Comparison of ENCODE assay signal across 1 cellular context in the genomic region with DNA sequence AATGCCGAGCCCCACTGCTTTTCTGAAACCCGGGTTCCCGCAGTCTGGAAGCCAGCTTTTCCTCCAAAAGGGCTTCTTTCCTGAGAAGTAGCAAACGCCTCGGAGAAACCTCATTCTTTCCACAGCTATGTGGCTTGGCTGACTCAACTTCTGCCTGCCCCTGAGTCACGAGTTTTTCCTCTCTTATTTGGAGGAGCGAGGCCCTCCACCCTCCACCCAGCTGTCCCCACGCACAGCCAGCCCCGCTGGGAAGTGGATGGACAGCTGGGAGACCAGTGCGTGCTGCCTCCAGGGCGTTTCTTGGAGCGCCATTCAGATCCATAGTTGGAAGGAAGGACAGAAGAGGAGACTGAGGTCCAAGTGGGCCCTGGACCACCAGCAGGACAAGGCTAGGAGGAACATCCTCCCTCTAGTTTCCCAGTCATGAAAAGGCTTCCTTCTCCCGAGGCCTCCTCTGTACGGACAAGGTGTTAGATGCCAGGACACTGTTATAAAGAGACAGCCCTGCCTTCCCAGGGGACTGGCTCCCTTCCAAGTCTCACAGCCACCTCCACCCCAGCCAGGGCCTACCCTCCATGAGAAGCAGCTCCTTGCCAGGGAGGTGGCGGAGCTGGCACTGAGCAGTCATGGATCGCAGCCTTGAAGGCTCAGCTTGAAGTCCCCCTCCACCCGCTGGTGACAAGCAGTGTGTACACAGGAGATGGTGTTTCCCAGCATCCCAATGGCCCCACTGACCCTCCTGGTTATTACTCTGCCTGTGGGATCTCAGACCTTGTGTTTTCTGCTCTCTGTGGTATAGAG.
TF ChIP-seq lines count a peak whose summit lies in the region.

No MANE protein-coding gene starts in this region.

TF ChIP-seq in K562, 482 proteins besides CTCF, POLR2A, EP300 and RAD21 (continued from another document and continues in another):
- TF ChIP-seq, protein P1, sequence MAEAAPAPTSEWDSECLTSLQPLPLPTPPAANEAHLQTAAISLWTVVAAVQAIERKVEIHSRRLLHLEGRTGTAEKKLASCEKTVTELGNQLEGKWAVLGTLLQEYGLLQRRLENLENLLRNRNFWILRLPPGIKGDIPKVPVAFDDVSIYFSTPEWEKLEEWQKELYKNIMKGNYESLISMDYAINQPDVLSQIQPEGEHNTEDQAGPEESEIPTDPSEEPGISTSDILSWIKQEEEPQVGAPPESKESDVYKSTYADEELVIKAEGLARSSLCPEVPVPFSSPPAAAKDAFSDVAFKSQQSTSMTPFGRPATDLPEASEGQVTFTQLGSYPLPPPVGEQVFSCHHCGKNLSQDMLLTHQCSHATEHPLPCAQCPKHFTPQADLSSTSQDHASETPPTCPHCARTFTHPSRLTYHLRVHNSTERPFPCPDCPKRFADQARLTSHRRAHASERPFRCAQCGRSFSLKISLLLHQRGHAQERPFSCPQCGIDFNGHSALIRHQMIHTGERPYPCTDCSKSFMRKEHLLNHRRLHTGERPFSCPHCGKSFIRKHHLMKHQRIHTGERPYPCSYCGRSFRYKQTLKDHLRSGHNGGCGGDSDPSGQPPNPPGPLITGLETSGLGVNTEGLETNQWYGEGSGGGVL (CRISPR knock-in tag; IDR thresholded peaks at IDR 0.05): no peak
- TF ChIP-seq RHOXF2B (CRISPR knock-in tag; conservative IDR thresholded peaks at IDR 0.05) (no peak), ESRRA (IDR thresholded peaks at IDR 0.05; ENCODE audit: borderline replicate concordance, low read depth) (no peak), TAF9B (IDR thresholded peaks at IDR 0.05; ENCODE audit: partially characterized antibody) (no peak), ZNF121 (CRISPR knock-in tag; conservative IDR thresholded peaks at IDR 0.05) (no peak), GABPA (tag; conservative IDR thresholded peaks at IDR 0.05; ENCODE audit: low read depth) (no peak), SPI1 (IDR thresholded peaks at IDR 0.05; ENCODE audit: borderline replicate concordance, low read depth, low read length) (no peak), CXXC5 (CRISPR knock-in tag; IDR thresholded peaks at IDR 0.05) (peak; percentile 67), ADNP (tag; IDR thresholded peaks at IDR 0.05) (no peak), POLR3A (IDR thresholded peaks at IDR 0.05; ENCODE audit: borderline replicate concordance, extremely low read depth, insufficient read depth, insufficient read length) (no peak), SUPT5H (IDR thresholded peaks at IDR 0.05) (no peak), KHSRP (IDR thresholded peaks at IDR 0.05) (no peak), ZNF79 (CRISPR knock-in tag; IDR thresholded peaks at IDR 0.05; ENCODE audit: low read depth) (peak; percentile 14; the same call in 1 of the 2 replicates), CHD1 (IDR thresholded peaks at IDR 0.05; ENCODE audit: low read length) (no peak), GTF2A2 (tag; IDR thresholded peaks at IDR 0.05) (no peak), ZFPM2 (CRISPR knock-in tag; IDR thresholded peaks at IDR 0.05) (no peak), TGIF2 (CRISPR knock-in tag; IDR thresholded peaks at IDR 0.05) (no peak), CBFA2T3 (IDR thresholded peaks at IDR 0.05) (no peak), ZNF253 (CRISPR knock-in tag; conservative IDR thresholded peaks at IDR 0.05) (no peak), WHSC1 (IDR thresholded peaks at IDR 0.05; ENCODE audit: low read length) (no peak), MEF2D (tag; conservative IDR thresholded peaks at IDR 0.05; ENCODE audit: low read depth) (no peak), RBM34 (IDR thresholded peaks at IDR 0.05; ENCODE audit: borderline replicate concordance, insufficient read depth, low read length) (no peak)
- TF ChIP-seq, protein P2, sequence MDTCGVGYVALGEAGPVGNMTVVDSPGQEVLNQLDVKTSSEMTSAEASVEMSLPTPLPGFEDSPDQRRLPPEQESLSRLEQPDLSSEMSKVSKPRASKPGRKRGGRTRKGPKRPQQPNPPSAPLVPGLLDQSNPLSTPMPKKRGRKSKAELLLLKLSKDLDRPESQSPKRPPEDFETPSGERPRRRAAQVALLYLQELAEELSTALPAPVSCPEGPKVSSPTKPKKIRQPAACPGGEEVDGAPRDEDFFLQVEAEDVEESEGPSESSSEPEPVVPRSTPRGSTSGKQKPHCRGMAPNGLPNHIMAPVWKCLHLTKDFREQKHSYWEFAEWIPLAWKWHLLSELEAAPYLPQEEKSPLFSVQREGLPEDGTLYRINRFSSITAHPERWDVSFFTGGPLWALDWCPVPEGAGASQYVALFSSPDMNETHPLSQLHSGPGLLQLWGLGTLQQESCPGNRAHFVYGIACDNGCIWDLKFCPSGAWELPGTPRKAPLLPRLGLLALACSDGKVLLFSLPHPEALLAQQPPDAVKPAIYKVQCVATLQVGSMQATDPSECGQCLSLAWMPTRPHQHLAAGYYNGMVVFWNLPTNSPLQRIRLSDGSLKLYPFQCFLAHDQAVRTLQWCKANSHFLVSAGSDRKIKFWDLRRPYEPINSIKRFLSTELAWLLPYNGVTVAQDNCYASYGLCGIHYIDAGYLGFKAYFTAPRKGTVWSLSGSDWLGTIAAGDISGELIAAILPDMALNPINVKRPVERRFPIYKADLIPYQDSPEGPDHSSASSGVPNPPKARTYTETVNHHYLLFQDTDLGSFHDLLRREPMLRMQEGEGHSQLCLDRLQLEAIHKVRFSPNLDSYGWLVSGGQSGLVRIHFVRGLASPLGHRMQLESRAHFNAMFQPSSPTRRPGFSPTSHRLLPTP (IDR thresholded peaks at IDR 0.05; ENCODE audit: borderline replicate concordance, extremely low read depth, insufficient read length): no peak
- TF ChIP-seq, protein P3, sequence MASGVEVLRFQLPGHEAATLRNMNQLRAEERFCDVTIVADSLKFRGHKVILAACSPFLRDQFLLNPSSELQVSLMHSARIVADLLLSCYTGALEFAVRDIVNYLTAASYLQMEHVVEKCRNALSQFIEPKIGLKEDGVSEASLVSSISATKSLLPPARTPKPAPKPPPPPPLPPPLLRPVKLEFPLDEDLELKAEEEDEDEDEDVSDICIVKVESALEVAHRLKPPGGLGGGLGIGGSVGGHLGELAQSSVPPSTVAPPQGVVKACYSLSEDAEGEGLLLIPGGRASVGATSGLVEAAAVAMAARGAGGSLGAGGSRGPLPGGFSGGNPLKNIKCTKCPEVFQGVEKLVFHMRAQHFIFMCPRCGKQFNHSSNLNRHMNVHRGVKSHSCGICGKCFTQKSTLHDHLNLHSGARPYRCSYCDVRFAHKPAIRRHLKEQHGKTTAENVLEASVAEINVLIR (CRISPR knock-in tag; IDR thresholded peaks at IDR 0.05): no peak
- TF ChIP-seq, protein P4, sequence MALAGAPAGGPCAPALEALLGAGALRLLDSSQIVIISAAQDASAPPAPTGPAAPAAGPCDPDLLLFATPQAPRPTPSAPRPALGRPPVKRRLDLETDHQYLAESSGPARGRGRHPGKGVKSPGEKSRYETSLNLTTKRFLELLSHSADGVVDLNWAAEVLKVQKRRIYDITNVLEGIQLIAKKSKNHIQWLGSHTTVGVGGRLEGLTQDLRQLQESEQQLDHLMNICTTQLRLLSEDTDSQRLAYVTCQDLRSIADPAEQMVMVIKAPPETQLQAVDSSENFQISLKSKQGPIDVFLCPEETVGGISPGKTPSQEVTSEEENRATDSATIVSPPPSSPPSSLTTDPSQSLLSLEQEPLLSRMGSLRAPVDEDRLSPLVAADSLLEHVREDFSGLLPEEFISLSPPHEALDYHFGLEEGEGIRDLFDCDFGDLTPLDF (CRISPR knock-in tag; IDR thresholded peaks at IDR 0.05): no peak
- TF ChIP-seq, protein P5, sequence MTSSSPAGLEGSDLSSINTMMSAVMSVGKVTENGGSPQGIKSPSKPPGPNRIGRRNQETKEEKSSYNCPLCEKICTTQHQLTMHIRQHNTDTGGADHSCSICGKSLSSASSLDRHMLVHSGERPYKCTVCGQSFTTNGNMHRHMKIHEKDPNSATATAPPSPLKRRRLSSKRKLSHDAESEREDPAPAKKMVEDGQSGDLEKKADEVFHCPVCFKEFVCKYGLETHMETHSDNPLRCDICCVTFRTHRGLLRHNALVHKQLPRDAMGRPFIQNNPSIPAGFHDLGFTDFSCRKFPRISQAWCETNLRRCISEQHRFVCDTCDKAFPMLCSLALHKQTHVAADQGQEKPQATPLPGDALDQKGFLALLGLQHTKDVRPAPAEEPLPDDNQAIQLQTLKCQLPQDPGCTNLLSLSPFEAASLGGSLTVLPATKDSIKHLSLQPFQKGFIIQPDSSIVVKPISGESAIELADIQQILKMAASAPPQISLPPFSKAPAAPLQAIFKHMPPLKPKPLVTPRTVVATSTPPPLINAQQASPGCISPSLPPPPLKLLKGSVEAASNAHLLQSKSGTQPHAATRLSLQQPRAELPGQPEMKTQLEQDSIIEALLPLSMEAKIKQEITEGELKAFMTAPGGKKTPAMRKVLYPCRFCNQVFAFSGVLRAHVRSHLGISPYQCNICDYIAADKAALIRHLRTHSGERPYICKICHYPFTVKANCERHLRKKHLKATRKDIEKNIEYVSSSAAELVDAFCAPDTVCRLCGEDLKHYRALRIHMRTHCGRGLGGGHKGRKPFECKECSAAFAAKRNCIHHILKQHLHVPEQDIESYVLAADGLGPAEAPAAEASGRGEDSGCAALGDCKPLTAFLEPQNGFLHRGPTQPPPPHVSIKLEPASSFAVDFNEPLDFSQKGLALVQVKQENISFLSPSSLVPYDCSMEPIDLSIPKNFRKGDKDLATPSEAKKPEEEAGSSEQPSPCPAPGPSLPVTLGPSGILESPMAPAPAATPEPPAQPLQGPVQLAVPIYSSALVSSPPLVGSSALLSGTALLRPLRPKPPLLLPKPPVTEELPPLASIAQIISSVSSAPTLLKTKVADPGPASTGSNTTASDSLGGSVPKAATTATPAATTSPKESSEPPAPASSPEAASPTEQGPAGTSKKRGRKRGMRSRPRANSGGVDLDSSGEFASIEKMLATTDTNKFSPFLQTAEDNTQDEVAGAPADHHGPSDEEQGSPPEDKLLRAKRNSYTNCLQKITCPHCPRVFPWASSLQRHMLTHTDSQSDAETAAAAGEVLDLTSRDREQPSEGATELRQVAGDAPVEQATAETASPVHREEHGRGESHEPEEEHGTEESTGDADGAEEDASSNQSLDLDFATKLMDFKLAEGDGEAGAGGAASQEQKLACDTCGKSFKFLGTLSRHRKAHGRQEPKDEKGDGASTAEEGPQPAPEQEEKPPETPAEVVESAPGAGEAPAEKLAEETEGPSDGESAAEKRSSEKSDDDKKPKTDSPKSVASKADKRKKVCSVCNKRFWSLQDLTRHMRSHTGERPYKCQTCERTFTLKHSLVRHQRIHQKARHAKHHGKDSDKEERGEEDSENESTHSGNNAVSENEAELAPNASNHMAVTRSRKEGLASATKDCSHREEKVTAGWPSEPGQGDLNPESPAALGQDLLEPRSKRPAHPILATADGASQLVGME (CRISPR knock-in tag; IDR thresholded peaks at IDR 0.05): no peak
- TF ChIP-seq, protein P6, sequence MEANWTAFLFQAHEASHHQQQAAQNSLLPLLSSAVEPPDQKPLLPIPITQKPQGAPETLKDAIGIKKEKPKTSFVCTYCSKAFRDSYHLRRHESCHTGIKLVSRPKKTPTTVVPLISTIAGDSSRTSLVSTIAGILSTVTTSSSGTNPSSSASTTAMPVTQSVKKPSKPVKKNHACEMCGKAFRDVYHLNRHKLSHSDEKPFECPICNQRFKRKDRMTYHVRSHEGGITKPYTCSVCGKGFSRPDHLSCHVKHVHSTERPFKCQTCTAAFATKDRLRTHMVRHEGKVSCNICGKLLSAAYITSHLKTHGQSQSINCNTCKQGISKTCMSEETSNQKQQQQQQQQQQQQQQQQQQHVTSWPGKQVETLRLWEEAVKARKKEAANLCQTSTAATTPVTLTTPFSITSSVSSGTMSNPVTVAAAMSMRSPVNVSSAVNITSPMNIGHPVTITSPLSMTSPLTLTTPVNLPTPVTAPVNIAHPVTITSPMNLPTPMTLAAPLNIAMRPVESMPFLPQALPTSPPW (CRISPR knock-in tag; IDR thresholded peaks at IDR 0.05): no peak; the same call in 1 of the 2 replicates
- TF ChIP-seq, protein P7, sequence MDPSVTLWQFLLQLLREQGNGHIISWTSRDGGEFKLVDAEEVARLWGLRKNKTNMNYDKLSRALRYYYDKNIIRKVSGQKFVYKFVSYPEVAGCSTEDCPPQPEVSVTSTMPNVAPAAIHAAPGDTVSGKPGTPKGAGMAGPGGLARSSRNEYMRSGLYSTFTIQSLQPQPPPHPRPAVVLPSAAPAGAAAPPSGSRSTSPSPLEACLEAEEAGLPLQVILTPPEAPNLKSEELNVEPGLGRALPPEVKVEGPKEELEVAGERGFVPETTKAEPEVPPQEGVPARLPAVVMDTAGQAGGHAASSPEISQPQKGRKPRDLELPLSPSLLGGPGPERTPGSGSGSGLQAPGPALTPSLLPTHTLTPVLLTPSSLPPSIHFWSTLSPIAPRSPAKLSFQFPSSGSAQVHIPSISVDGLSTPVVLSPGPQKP (CRISPR knock-in tag; IDR thresholded peaks at IDR 0.05): no peak
- TF ChIP-seq, protein P8, sequence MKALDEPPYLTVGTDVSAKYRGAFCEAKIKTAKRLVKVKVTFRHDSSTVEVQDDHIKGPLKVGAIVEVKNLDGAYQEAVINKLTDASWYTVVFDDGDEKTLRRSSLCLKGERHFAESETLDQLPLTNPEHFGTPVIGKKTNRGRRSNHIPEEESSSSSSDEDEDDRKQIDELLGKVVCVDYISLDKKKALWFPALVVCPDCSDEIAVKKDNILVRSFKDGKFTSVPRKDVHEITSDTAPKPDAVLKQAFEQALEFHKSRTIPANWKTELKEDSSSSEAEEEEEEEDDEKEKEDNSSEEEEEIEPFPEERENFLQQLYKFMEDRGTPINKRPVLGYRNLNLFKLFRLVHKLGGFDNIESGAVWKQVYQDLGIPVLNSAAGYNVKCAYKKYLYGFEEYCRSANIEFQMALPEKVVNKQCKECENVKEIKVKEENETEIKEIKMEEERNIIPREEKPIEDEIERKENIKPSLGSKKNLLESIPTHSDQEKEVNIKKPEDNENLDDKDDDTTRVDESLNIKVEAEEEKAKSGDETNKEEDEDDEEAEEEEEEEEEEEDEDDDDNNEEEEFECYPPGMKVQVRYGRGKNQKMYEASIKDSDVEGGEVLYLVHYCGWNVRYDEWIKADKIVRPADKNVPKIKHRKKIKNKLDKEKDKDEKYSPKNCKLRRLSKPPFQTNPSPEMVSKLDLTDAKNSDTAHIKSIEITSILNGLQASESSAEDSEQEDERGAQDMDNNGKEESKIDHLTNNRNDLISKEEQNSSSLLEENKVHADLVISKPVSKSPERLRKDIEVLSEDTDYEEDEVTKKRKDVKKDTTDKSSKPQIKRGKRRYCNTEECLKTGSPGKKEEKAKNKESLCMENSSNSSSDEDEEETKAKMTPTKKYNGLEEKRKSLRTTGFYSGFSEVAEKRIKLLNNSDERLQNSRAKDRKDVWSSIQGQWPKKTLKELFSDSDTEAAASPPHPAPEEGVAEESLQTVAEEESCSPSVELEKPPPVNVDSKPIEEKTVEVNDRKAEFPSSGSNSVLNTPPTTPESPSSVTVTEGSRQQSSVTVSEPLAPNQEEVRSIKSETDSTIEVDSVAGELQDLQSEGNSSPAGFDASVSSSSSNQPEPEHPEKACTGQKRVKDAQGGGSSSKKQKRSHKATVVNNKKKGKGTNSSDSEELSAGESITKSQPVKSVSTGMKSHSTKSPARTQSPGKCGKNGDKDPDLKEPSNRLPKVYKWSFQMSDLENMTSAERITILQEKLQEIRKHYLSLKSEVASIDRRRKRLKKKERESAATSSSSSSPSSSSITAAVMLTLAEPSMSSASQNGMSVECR (CRISPR knock-in tag; IDR thresholded peaks at IDR 0.05): no peak
